8 cellular contexts compared by ENCODE assay signal in genomic region chr22:21641795-21642583, GRCh38. TPM values are rescaled to one million over a fixed set of nuclear protein-coding genes. Genes with fewer than 3 reads are reported as not detected.
DNase-seq lines count a peak whose midpoint lies in the region; ATAC-seq and FAIRE-seq lines count a peak whose summit lies in the region.

TSS of gene SDF2L1 (plus strand) at chr22:21642302. CDS start at chr22:21642337, 35 bp downstream.

- peak; percentile 94 for FAIRE-seq in HTR-8/SVneo (lab: Jason Lieb, UNC)

- no peaks in the 10 kb centered on the region for H3K27me3 ChIP-seq in effector memory CD4-positive, alpha-beta T cell (replicated peaks; ENCODE audit: control insufficient read depth, insufficient read depth, low read length, poor library complexity, severe bottlenecking)

- DNase-seq in COR-L47 (lab: John Stamatoyannopoulos, UW), result peak; percentile 98
- peak; percentile 94 for DNase-seq in HTR-8/SVneo (ENCODE audit: insufficient read length, low spot score)
- DNase-seq in NOMO-1 (lab: John Stamatoyannopoulos, UW; ENCODE audit: unreplicated experiment in 2 of 2), result peak; percentile 97 to 99
- DNase-seq in activated CD8-positive, alpha-beta memory T cell treated with anti-CD3 and anti-CD28 coated beads for 24 hours, result peak; percentile 98
- DNase-seq in effector memory CD4-positive, alpha-beta T cell, result peak; percentile 96 to 98 (median 97)
- DNase-seq in lung microvascular endothelial cell (ENCODE audit: low read depth in 2 of 2), result peak; percentile 99
- DNase-seq in stimulated activated CD4-positive, alpha-beta T cell treated with anti-CD3 and anti-CD28 coated beads, TNF-alpha, amount 100 ng/mL, for 4 hours (ENCODE audit: low read depth in 3 of 3), result peak; percentile 94 to 97 (median 97)

- ATAC-seq in GM21367 (IDR thresholded peaks at IDR 0.05; ENCODE audit: unreplicated experiment), result peak; percentile 83

- H3K4me3 ChIP-seq in effector memory CD4-positive, alpha-beta T cell (ENCODE audit: insufficient read depth, low read depth, low read length, poor library complexity, severe bottlenecking), result peak within 1 kb of the TSS; percentile 54

- H3K36me3 ChIP-seq in effector memory CD4-positive, alpha-beta T cell (ENCODE audit: control insufficient read depth, insufficient read depth, low read length), result no peaks in the 10 kb centered on the region

- no peaks in the 10 kb centered on the region for H3K9me3 ChIP-seq in effector memory CD4-positive, alpha-beta T cell (ENCODE audit: control insufficient read depth, low read length)

- H3K4me1 ChIP-seq in effector memory CD4-positive, alpha-beta T cell (ENCODE audit: control insufficient read depth, insufficient read depth, low read length, poor library complexity, severe bottlenecking), result peaks cover 24% of the 10 kb centered on the region

- peak within 1 kb of the TSS; percentile 68 for H3K27ac ChIP-seq in effector memory CD4-positive, alpha-beta T cell (ENCODE audit: insufficient read depth, low read length, poor library complexity, severe bottlenecking)

RNA-seq across cellular contexts. Expression of gene SDF2L1, which starts in this region (rescaled TPM):
- 32.7 and 34.9 TPM in 2 replicates for total RNA-seq in lung microvascular endothelial cell

Comparison
In these comparisons a context has a peak if more than half of its experiments do, and no peak if none do; other contexts are left out.
1. Peak in every context shown above with its lines: DNase-seq, ATAC-seq, H3K4me3 ChIP-seq and H3K27ac ChIP-seq.